8 cellular contexts compared by ENCODE assay signal in the genomic region with DNA sequence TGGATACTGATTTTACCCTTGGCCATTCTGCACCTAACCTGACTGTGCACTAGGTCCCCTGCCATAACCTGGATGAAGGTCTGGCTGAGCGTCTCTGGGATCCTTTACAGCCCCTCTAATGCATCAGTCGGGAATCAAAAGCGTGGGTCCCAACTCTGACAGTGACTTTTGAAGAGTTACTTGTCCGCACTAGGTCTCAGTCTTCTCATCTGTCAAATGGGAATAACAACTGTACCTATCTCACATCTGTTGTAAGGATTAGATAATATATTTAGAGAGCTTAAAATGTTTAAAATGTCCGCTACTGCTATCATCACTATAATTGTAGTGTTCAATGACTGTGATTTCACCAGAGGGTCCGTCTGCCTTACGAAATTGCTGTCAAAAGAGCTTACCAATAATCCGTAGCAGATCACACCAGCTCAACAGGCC. TPM values are rescaled to one million over a fixed set of nuclear protein-coding genes. Genes with fewer than 3 reads are reported as not detected.
A peak's percentile ranks its signal among the peaks of the same experiment; 100 is the strongest.
DNase-seq lines count a peak whose midpoint lies in the region; ATAC-seq, FAIRE-seq and TF ChIP-seq lines count a peak whose summit lies in the region.

No MANE protein-coding gene starts in this region.

- TF ChIP-seq CTCF in DOHH2 (IDR thresholded peaks at IDR 0.05; ENCODE audit: low read depth, low read length, poor library complexity, severe bottlenecking): no peak
- no peak for TF ChIP-seq CTCF in PC-9 (conservative IDR thresholded peaks at IDR 0.05)
- no peak for TF ChIP-seq CTCF in endothelial cell of umbilical vein (IDR thresholded peaks at IDR 0.05; ENCODE audit: extremely low read depth in 1 of 2, insufficient read depth in 1 of 2, low read depth in 1 of 2, low read length in 2 of 2)
- TF ChIP-seq CTCF in ovary (IDR thresholded peaks at IDR 0.05): no peak

- TF ChIP-seq POLR2A in endothelial cell of umbilical vein (IDR thresholded peaks at IDR 0.05; ENCODE audit: low read depth, low read length): no peak
- no peak for TF ChIP-seq POLR2A in ovary (IDR thresholded peaks at IDR 0.05)

- H3K79me2 ChIP-seq in DOHH2 (ENCODE audit: control insufficient read depth, low read length): peaks cover 57% of the 10 kb centered on the region
- peaks cover 49% of the 10 kb centered on the region for H3K79me2 ChIP-seq in PC-9 (ENCODE audit: low read depth)
- H3K79me2 ChIP-seq in endothelial cell of umbilical vein (ENCODE audit: control insufficient read depth, insufficient read depth, low read length): peaks cover 32% of the 10 kb centered on the region

- H3K4me3 ChIP-seq in DOHH2 (ENCODE audit: low read length) (peak overlapping the region; percentile 88), PC-9 (peak overlapping the region; percentile 87), endothelial cell of umbilical vein (replicated peaks in 1 of 3; ENCODE audit: insufficient read depth in 1 of 3, low read depth in 1 of 3, low read length in 3 of 3) (peak overlapping the region; percentile 2 to 63 (median 53)), ovary (peak overlapping the region; percentile 65)

- H3K9me2 ChIP-seq in DOHH2 (replicated peaks; ENCODE audit: control insufficient read depth, low read length) (no peaks in the 10 kb centered on the region), PC-9 (ENCODE audit: insufficient read depth) (no peaks in the 10 kb centered on the region)

- CTCF ChIA-PET in PC-9 (lab: Charles Lee): interaction anchor here (0.5 to 0.9 kb wide), 2 partner anchors 182 to 385 kb away, joined by 3 to 6 read pairs; no protein-coding TSS in a partner anchor
- CTCF ChIA-PET in endothelial cell of umbilical vein (lab: Charles Lee): interaction anchor here (0.9 to 1.6 kb wide), 8 partner anchors 10 to 679 kb away, joined by 3 to 6 read pairs (median 4); a partner anchor contains a TSS

- H3K4me1 ChIP-seq in DOHH2 (ENCODE audit: control insufficient read depth, low read length) (peaks cover 20% of the 10 kb centered on the region), PC-9 (replicated peaks; ENCODE audit: insufficient read depth) (peaks cover 20% of the 10 kb centered on the region), endothelial cell of umbilical vein (ENCODE audit: control insufficient read depth, extremely low read depth, insufficient read depth, low read length) (peaks cover 10% of the 10 kb centered on the region), ovary (ENCODE audit: insufficient read depth) (no peaks in the 10 kb centered on the region)

- 26 to 33% (median 27%) methylated on average over 8 of the region's 8 CpGs for WGBS in ovary, 3 donors

- in situ Hi-C loops in KBM-7 (cut with MboI; ENCODE audit: low pct_unique_long_range_greater_than_20kb, low sequenced_read_pairs): no loop called here

- H3K27ac ChIP-seq in DOHH2 (ENCODE audit: low read depth, low read length): peak overlapping the region; percentile 59
- H3K27ac ChIP-seq in PC-9: peak overlapping the region; percentile 76
- H3K27ac ChIP-seq in endothelial cell of umbilical vein (ENCODE audit: insufficient read depth, low read depth, low read length): peak overlapping the region; percentile 47
- peak overlapping the region; percentile 73 to 84 for H3K27ac ChIP-seq in ovary

- H3K9ac ChIP-seq in endothelial cell of umbilical vein (replicated peaks; ENCODE audit: extremely low read depth, insufficient read depth, low read length): peak overlapping the region; percentile 82

- peak; percentile 31 for FAIRE-seq in endothelial cell of umbilical vein (lab: Jason Lieb, UNC)

- H3K36me3 ChIP-seq in DOHH2 (ENCODE audit: control insufficient read depth, low read length): peaks cover 15% of the 10 kb centered on the region
- no peaks in the 10 kb centered on the region for H3K36me3 ChIP-seq in PC-9 (ENCODE audit: low read depth)
- no peaks in the 10 kb centered on the region for H3K36me3 ChIP-seq in endothelial cell of umbilical vein (ENCODE audit: control insufficient read depth in 2 of 2, extremely low read depth in 1 of 2, insufficient read depth in 2 of 2, low read length in 2 of 2)
- H3K36me3 ChIP-seq in ovary: no peaks in the 10 kb centered on the region

- no peak for DNase-seq in PC-9
- DNase-seq in endothelial cell of umbilical vein (ENCODE audit: low read depth, low spot score): no peak
- no peak for DNase-seq in ovary
- no peak for DNase-seq in C1 segment of cervical spinal cord (lab: John Stamatoyannopoulos, UW)
- no peak for DNase-seq in stimulated activated CD4-positive, alpha-beta T cell treated with anti-CD3 and anti-CD28 coated beads, Interleukin-4, amount 100 ng/mL, for 4 hours
- no peak for DNase-seq in KBM-7

- TF ChIP-seq EP300 in ovary (IDR thresholded peaks at IDR 0.05): no peak

- H3K9me3 ChIP-seq in DOHH2 (ENCODE audit: control insufficient read depth, insufficient read depth, low read length) (no peaks in the 10 kb centered on the region), PC-9 (ENCODE audit: insufficient read depth, low read depth) (no peaks in the 10 kb centered on the region), endothelial cell of umbilical vein (replicated peaks; ENCODE audit: control insufficient read depth, insufficient read depth, low read length) (no peaks in the 10 kb centered on the region), ovary (no peaks in the 10 kb centered on the region)

- peak overlapping the region; percentile 79 for H2AFZ ChIP-seq in PC-9
- peak overlapping the region; percentile 75 for H2AFZ ChIP-seq in endothelial cell of umbilical vein (ENCODE audit: low read depth, low read length)

- H3K4me2 ChIP-seq in DOHH2 (ENCODE audit: low read length) (peak overlapping the region; percentile 64), PC-9 (peak overlapping the region; percentile 82), endothelial cell of umbilical vein (ENCODE audit: insufficient read depth, low read length) (peak overlapping the region; percentile 62)

- intact Hi-C loops in PC-9 (cut with micrococcal nuclease; ENCODE audit: unreplicated experiment): loop anchor here (10.0 kb wide), 1 partner anchor 1241 kb away; a partner anchor contains a TSS
- intact Hi-C loops in endothelial cell of umbilical vein (cut with micrococcal nuclease): loop anchor here (1.0 to 10.0 kb wide), 2 partner anchors 9 to 951 kb away; no protein-coding TSS in a partner anchor
- intact Hi-C loops in ovary (cut with DNase I): no loop called here

- H4K20me1 ChIP-seq in DOHH2 (ENCODE audit: control insufficient read depth, insufficient read depth, low read depth, low read length) (no peaks in the 10 kb centered on the region), PC-9 (ENCODE audit: insufficient read depth) (no peaks in the 10 kb centered on the region), endothelial cell of umbilical vein (replicated peaks; ENCODE audit: control insufficient read depth, extremely low read depth, insufficient read depth, low read length) (no peaks in the 10 kb centered on the region)

- H3K27me3 ChIP-seq in DOHH2 (ENCODE audit: control insufficient read depth, low read length): no peaks in the 10 kb centered on the region
- H3K27me3 ChIP-seq in PC-9 (ENCODE audit: insufficient read depth, low read depth): no peaks in the 10 kb centered on the region
- H3K27me3 ChIP-seq in endothelial cell of umbilical vein (ENCODE audit: control insufficient read depth in 2 of 2, insufficient read depth in 2 of 2, low read length in 2 of 2): no peaks in the 10 kb centered on the region
- H3K27me3 ChIP-seq in ovary: no peaks in the 10 kb centered on the region

- H3F3A ChIP-seq in DOHH2 (ENCODE audit: control insufficient read depth, insufficient read depth) (no peaks in the 10 kb centered on the region), PC-9 (ENCODE audit: insufficient read depth, low read depth) (0 out of 2 replicates have a peak, but pooled peaks cover 5% of the 10 kb centered on the region)

- ATAC-seq in GM18498 (IDR thresholded peaks at IDR 0.05; ENCODE audit: unreplicated experiment): no peak

- dilution Hi-C loops in endothelial cell of umbilical vein (cut with MboI; ENCODE audit: extremely low pct_ligation_motif_present, low sequenced_read_pairs): no loop called here

- H3K9me1 ChIP-seq in endothelial cell of umbilical vein (replicated peaks; ENCODE audit: control insufficient read depth, extremely low read depth, insufficient read depth, low read length): no peaks in the 10 kb centered on the region

- no TSS peak for BruUV-seq in PC-9 (replicated peaks; lab: Mats Ljungman, UMichigan)
- BruUV-seq in endothelial cell of umbilical vein (replicated peaks; lab: Mats Ljungman, UMichigan): TSS peak; percentile 21

- POLR2A ChIA-PET in PC-9 (lab: Charles Lee; ENCODE audit: unreplicated experiment) (no interaction called here), endothelial cell of umbilical vein (lab: Charles Lee) (interaction anchor here (1.0 to 1.8 kb wide), 3 partner anchors 14 to 345 kb away, joined by 3 to 7 read pairs (median 4); a partner anchor contains a TSS)

TF ChIP-seq in endothelial cell of umbilical vein, 7 proteins besides CTCF, POLR2A, EP300 and RAD21 (continues in another document):
- TF ChIP-seq POLR2AphosphoS5 (IDR thresholded peaks at IDR 0.05; ENCODE audit: insufficient read depth, low read depth, low read length) (no peak), JUN (IDR thresholded peaks at IDR 0.05; ENCODE audit: borderline replicate concordance, insufficient read depth, insufficient read length, low read depth) (no peak), MYC (IDR thresholded peaks at IDR 0.05; ENCODE audit: low read depth, low read length) (no peak)

RNA-seq across cellular contexts. Expression of a gene that starts 0.7 kb away (rescaled TPM):
- total RNA-seq in PC-9 (2021): 5.2 and 5.6 TPM in 2 replicates
- 7.0 and 7.5 TPM in 2 replicates for total RNA-seq in endothelial cell of umbilical vein
- 7.0 and 7.9 TPM in 2 replicates for polyA plus RNA-seq in endothelial cell of umbilical vein
- polyA plus RNA-seq in endothelial cell of umbilical vein (2011; cell fraction: cytosol; rRNA removed): 9.4 and 10.1 TPM in 2 replicates
- polyA plus RNA-seq in endothelial cell of umbilical vein (2011; cell fraction: nucleus; rRNA removed): 10.8 and 13.1 TPM in 2 replicates
- polyA plus RNA-seq in endothelial cell of umbilical vein (2012): 6.4 and 8.3 TPM in 2 replicates
- polyA minus RNA-seq in endothelial cell of umbilical vein: 6.7 and 8.4 TPM in 2 replicates
- 10.4 TPM for polyA minus RNA-seq in endothelial cell of umbilical vein (2011; cell fraction: cytosol; rRNA and poly(A)+ RNA removed)
- polyA minus RNA-seq in endothelial cell of umbilical vein (2011; cell fraction: nucleus; rRNA and poly(A)+ RNA removed): 4.4 and 5.6 TPM in 2 replicates
- total RNA-seq in ovary: 10 to 100 TPM; 10.6 to 15.0 (median 11.5) TPM
- polyA plus RNA-seq in ovary: 10 to 100 TPM in 1 of 2 donors, 1 to 10 TPM in 1; 9.8 to 13.5 TPM

RNA-seq across cellular contexts. Expression of a gene that starts 36.0 kb away (rescaled TPM):
- total RNA-seq in PC-9 (2021): 17.0 and 18.8 TPM in 2 replicates
- 31.8 and 32.2 TPM in 2 replicates for total RNA-seq in endothelial cell of umbilical vein
- polyA plus RNA-seq in endothelial cell of umbilical vein: 10.5 and 12.5 TPM in 2 replicates
- 12.3 and 13.0 TPM in 2 replicates for polyA plus RNA-seq in endothelial cell of umbilical vein (2011; cell fraction: cytosol; rRNA removed)
- polyA plus RNA-seq in endothelial cell of umbilical vein (2011; cell fraction: nucleus; rRNA removed): 21.4 and 23.2 TPM in 2 replicates
- 15.6 and 20.6 TPM in 2 replicates for polyA plus RNA-seq in endothelial cell of umbilical vein (2012)
- 22.5 and 24.6 TPM in 2 replicates for polyA minus RNA-seq in endothelial cell of umbilical vein
- 28.6 TPM for polyA minus RNA-seq in endothelial cell of umbilical vein (2011; cell fraction: cytosol; rRNA and poly(A)+ RNA removed)
- polyA minus RNA-seq in endothelial cell of umbilical vein (2011; cell fraction: nucleus; rRNA and poly(A)+ RNA removed): 15.7 and 20.1 TPM in 2 replicates
- total RNA-seq in ovary: 10 to 100 TPM; 17.3 to 44.5 (median 41.5) TPM
- polyA plus RNA-seq in ovary: 10 to 100 TPM; 12.7 to 28.2 TPM

Comparison
In these comparisons a context has a peak if more than half of its experiments do, and no peak if none do; other contexts are left out.
1. intact Hi-C loops: an anchor here in PC-9 (10.0 kb wide) and endothelial cell of umbilical vein (1.0 to 10.0 kb wide); none called in ovary.